1 cellular context compared by ENCODE assay signal in genomic region chr5:62208218-62208852, GRCh38.
TF ChIP-seq lines count a peak whose summit lies in the region.

No MANE protein-coding gene starts in this region.

TF ChIP-seq in HepG2, 621 proteins besides CTCF, POLR2A, EP300 and RAD21 (continued from another document and continues in another):
- TF ChIP-seq ZNF33B (CRISPR knock-in tag; IDR thresholded peaks at IDR 0.05), result no peak
- TF ChIP-seq NPAS2 (CRISPR knock-in tag; IDR thresholded peaks at IDR 0.05; ENCODE audit: borderline replicate concordance), result no peak
- peak; percentile 18; the same call in 1 of the 2 replicates for TF ChIP-seq TARDBP (CRISPR knock-in tag; IDR thresholded peaks at IDR 0.05)
- TF ChIP-seq TCF12 (IDR thresholded peaks at IDR 0.05), result no peak
- TF ChIP-seq TCF12 (CRISPR knock-in tag; IDR thresholded peaks at IDR 0.05), result no peak
- peak; percentile 62 for TF ChIP-seq BCL6 (CRISPR knock-in tag; IDR thresholded peaks at IDR 0.05)
- TF ChIP-seq ZBTB7A (CRISPR knock-in tag; IDR thresholded peaks at IDR 0.05), result no peak
- TF ChIP-seq ZNF597 (CRISPR knock-in tag; IDR thresholded peaks at IDR 0.05), result no peak
- no peak for TF ChIP-seq ZNF691 (CRISPR knock-in tag; IDR thresholded peaks at IDR 0.05; ENCODE audit: borderline replicate concordance, low read depth)
- TF ChIP-seq GLMP (CRISPR knock-in tag; IDR thresholded peaks at IDR 0.05; ENCODE audit: borderline replicate concordance), result no peak
- TF ChIP-seq TOE1 (CRISPR knock-in tag; IDR thresholded peaks at IDR 0.05), result no peak
- TF ChIP-seq ZNF543 (CRISPR knock-in tag; IDR thresholded peaks at IDR 0.05), result no peak
- no peak for TF ChIP-seq SNAPC4 (CRISPR knock-in tag; IDR thresholded peaks at IDR 0.05)
- no peak for TF ChIP-seq ZNF703 (CRISPR knock-in tag; IDR thresholded peaks at IDR 0.05; ENCODE audit: borderline replicate concordance)
- no peak for TF ChIP-seq EZH2 (conservative IDR thresholded peaks at IDR 0.05; ENCODE audit: low read depth, low read length)
- no peak for TF ChIP-seq KAT7 (CRISPR knock-in tag; IDR thresholded peaks at IDR 0.05; ENCODE audit: borderline replicate concordance)
- TF ChIP-seq MATR3 (CRISPR knock-in tag; IDR thresholded peaks at IDR 0.05), result no peak
- TF ChIP-seq GMEB1 (CRISPR knock-in tag; IDR thresholded peaks at IDR 0.05; ENCODE audit: borderline replicate concordance), result no peak
- no peak for TF ChIP-seq HIC2 (CRISPR knock-in tag; IDR thresholded peaks at IDR 0.05; ENCODE audit: low read depth)
- no peak for TF ChIP-seq MZF1 (CRISPR knock-in tag; IDR thresholded peaks at IDR 0.05; ENCODE audit: borderline replicate concordance)
- TF ChIP-seq FOXK1 (CRISPR knock-in tag; IDR thresholded peaks at IDR 0.05; ENCODE audit: borderline replicate concordance, low read depth), result 0 out of 2 replicates have a peak, but pooled peaks have one; percentile 36
- TF ChIP-seq RXRA (CRISPR knock-in tag; IDR thresholded peaks at IDR 0.05), result no peak
- peak; percentile 88 for TF ChIP-seq ISL2 (CRISPR knock-in tag; IDR thresholded peaks at IDR 0.05)
- no peak for TF ChIP-seq ZBTB1 (CRISPR knock-in tag; IDR thresholded peaks at IDR 0.05; ENCODE audit: borderline replicate concordance)
- TF ChIP-seq CHD2 (IDR thresholded peaks at IDR 0.05; ENCODE audit: low read depth, low read length), result no peak
- TF ChIP-seq ZNF761 (CRISPR knock-in tag; conservative IDR thresholded peaks at IDR 0.05), result no peak
- TF ChIP-seq TEAD2 (CRISPR knock-in tag; IDR thresholded peaks at IDR 0.05), result no peak
- no peak for TF ChIP-seq ZNF572 (CRISPR knock-in tag; IDR thresholded peaks at IDR 0.05)
- TF ChIP-seq RERE (CRISPR knock-in tag; IDR thresholded peaks at IDR 0.05; ENCODE audit: low read depth), result no peak
- no peak for TF ChIP-seq ZNF720 (CRISPR knock-in tag; IDR thresholded peaks at IDR 0.05)
- TF ChIP-seq NFE2L1 (CRISPR knock-in tag; IDR thresholded peaks at IDR 0.05; ENCODE audit: borderline replicate concordance), result no peak
- TF ChIP-seq PBX2 (CRISPR knock-in tag; IDR thresholded peaks at IDR 0.05), result no peak
- no peak for TF ChIP-seq KDM6A (CRISPR knock-in tag; IDR thresholded peaks at IDR 0.05; ENCODE audit: low read depth)
- no peak for TF ChIP-seq ZNF616 (CRISPR knock-in tag; IDR thresholded peaks at IDR 0.05; ENCODE audit: low read depth)
- TF ChIP-seq ZSCAN30 (CRISPR knock-in tag; IDR thresholded peaks at IDR 0.05), result no peak
- TF ChIP-seq ZKSCAN8 (CRISPR knock-in tag; IDR thresholded peaks at IDR 0.05; ENCODE audit: borderline replicate concordance), result no peak
- TF ChIP-seq ZNF138 (CRISPR knock-in tag; IDR thresholded peaks at IDR 0.05; ENCODE audit: low read depth), result no peak
- TF ChIP-seq RXRB (CRISPR knock-in tag; IDR thresholded peaks at IDR 0.05; ENCODE audit: borderline replicate concordance), result peak; percentile 14; the same call in 1 of the 2 replicates
